Comparison of ENCODE assay signal across 27 cellular contexts in genomic region chr4:105277702-105278101, GRCh38.
DNase-seq lines count a peak whose midpoint lies in the region; ATAC-seq and TF ChIP-seq lines count a peak whose summit lies in the region.
"Had no signal": no experiment of that assay in that cellular context is flagged by ENCODE, and none has a peak within 500 bp of the region (broad histone marks: within the 10 kb centered on the region; RNA-seq: fewer than 3 reads in every experiment).

No MANE protein-coding gene starts in this region.

- H3K27ac ChIP-seq in gastroesophageal sphincter: no peak overlapping the region
- H3K27ac ChIP-seq: pancreas, stomach, thyroid gland had no signal

- H3K9me3 ChIP-seq in gastroesophageal sphincter: no peaks in the 10 kb centered on the region
- H3K9me3 ChIP-seq: pancreas, stomach, thyroid gland had no signal

- H3K4me3 ChIP-seq in gastroesophageal sphincter: no peak overlapping the region
- H3K4me3 ChIP-seq: pancreas, smooth muscle cell, stomach, thyroid gland had no signal

- H3K4me1 ChIP-seq in gastroesophageal sphincter: peaks cover 0 to 22% (median 0%) of the 10 kb centered on the region in 3 donors
- H3K4me1 ChIP-seq: pancreas, thyroid gland had no signal

- DNase-seq in DMS53 (lab: John Stamatoyannopoulos, UW) (peak; percentile 83), NCI-H1436 treated with DMSO at 0.1 percent for 48 hours (lab: John Stamatoyannopoulos, UW) (peak; percentile 90), NCI-H345 treated with DMSO at 0.1 percent for 48 hours (lab: John Stamatoyannopoulos, UW; ENCODE audit: unreplicated experiment) (peak; percentile 67), SHP77 treated with DMSO at 0.1 percent for 48 hours (lab: John Stamatoyannopoulos, UW) (peak; percentile 2)
- DNase-seq in activated effector memory CD4-positive, alpha-beta T cell treated with anti-CD3 and anti-CD28 coated beads, Interleukin-2, amount 50 U/mL, for 16 hours: no peak
- DNase-seq: activated CD4-positive, alpha-beta T cell treated with anti-CD3 and anti-CD28 coated beads for 4 hours; activated T-cell treated with anti-CD3 and anti-CD28 coated beads for 4 hours; AML-193; aorta; CD4-positive, alpha-beta memory T cell; DMS 273 treated with DMSO at 0.1 percent for 48 hours; foreskin melanocyte; left cardiac atrium; NCI-H2171 treated with DMSO at 0.1 percent for 48 hours; nephron progenitor cell; pancreas; retina; Right ventricle myocardium superior; stimulated activated CD4-positive, alpha-beta T cell treated with anti-CD3 and anti-CD28 coated beads, Interleukin-1b, Interleukin-23, amount 100 ng/mL, for 48 hours; stimulated activated CD8-positive, alpha-beta memory T cell treated with anti-CD3 and anti-CD28 coated beads, Interleukin-4, amount 100 ng/mL, for 48 hours; stomach; thyroid gland had no signal

- no peak for TF ChIP-seq CTCF in gastroesophageal sphincter (IDR thresholded peaks at IDR 0.05)

- TF ChIP-seq POLR2A in gastroesophageal sphincter (IDR thresholded peaks at IDR 0.05): no peak

- WGBS in gastroesophageal sphincter (ENCODE audit: low coverage in 1 of 2), 2 donors: 76 to 90% methylated on average over 1 of the region's 1 CpG

- peaks cover 0 to 26% of the 10 kb centered on the region in 2 donors for H3K36me3 ChIP-seq in gastroesophageal sphincter

- ATAC-seq in GM21576 (IDR thresholded peaks at IDR 0.05; ENCODE audit: unreplicated experiment) (no peak), HG03097 (IDR thresholded peaks at IDR 0.05; ENCODE audit: low FRiP score, unreplicated experiment) (no peak), gastroesophageal sphincter (no peak)
- ATAC-seq: esophagus mucosa, left cardiac atrium, pancreas had no signal

- H3K27me3 ChIP-seq in gastroesophageal sphincter: no peaks in the 10 kb centered on the region
- H3K27me3 ChIP-seq: pancreas, stomach, thyroid gland had no signal

- TF ChIP-seq EP300 in gastroesophageal sphincter (IDR thresholded peaks at IDR 0.05): no peak
